In the genomic region with DNA sequence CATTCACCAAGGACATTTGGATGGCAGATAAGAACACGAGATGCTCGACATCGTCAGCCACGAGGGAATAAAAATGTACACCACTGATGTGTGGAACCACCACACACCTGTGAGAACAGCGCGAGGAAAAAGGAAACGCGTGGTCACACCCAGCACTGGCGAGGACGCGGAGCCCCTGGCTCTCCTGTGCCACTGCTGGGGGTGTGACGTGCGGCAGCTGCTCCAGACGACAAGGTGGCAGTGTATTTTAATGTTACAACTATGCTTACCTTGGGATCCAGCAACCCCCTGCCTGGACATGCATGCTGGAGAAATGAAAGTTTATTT, we compare ENCODE assay signal across 16 cellular contexts. TPM values are rescaled to one million over a fixed set of nuclear protein-coding genes. Genes with fewer than 3 reads are reported as not detected.
DNase-seq lines count a peak whose midpoint lies in the region; ATAC-seq and TF ChIP-seq lines count a peak whose summit lies in the region.
"Had no signal": no experiment of that assay in that cellular context is flagged by ENCODE, and none has a peak within 500 bp of the region (broad histone marks: within the 10 kb centered on the region; RNA-seq: fewer than 3 reads in every experiment).

No MANE protein-coding gene starts in this region.

- H3K36me3 ChIP-seq in heart right ventricle (no peaks in the 10 kb centered on the region), RWPE2 (ENCODE audit: low read depth) (no peaks in the 10 kb centered on the region)

- H3K27me3 ChIP-seq in heart right ventricle = peaks cover 0 to 58% (median 50%) of the 10 kb centered on the region in 7 donors
- H3K27me3 ChIP-seq in RWPE2 (ENCODE audit: insufficient read depth, poor library complexity, severe bottlenecking) = peaks cover 90% of the 10 kb centered on the region

- H3K4me3 Mint-ChIP-seq in type B pancreatic cell = no peak overlapping the region
- H3K4me3 Mint-ChIP-seq in stimulated activated naive CD8-positive, alpha-beta T cell treated with anti-CD3 and anti-CD28 coated beads, Interleukin-15, amount 100 ng/mL, for 72 hours = peak overlapping the region in 1 of 2 donors; percentile 12
- H3K4me3 Mint-ChIP-seq: GM23338 had no signal

- H3K27ac Mint-ChIP-seq in type B pancreatic cell = no peak overlapping the region
- no peak overlapping the region for H3K27ac Mint-ChIP-seq in stimulated activated naive CD8-positive, alpha-beta T cell treated with anti-CD3 and anti-CD28 coated beads, Interleukin-15, amount 100 ng/mL, for 72 hours
- H3K27ac Mint-ChIP-seq: GM23338 had no signal

- H3K27ac ChIP-seq in heart right ventricle = no peak overlapping the region
- H3K27ac ChIP-seq in RWPE2 (ENCODE audit: poor library complexity, severe bottlenecking) = no peak overlapping the region
- H3K27ac ChIP-seq: KMS-11, SK-N-MC had no signal

- intact Hi-C loops in cardiac septum (cut with DNase I) = no loop called here
- intact Hi-C loops in heart right ventricle (cut with DNase I) = no loop called here

- TF ChIP-seq CTCF in heart right ventricle (IDR thresholded peaks at IDR 0.05) (no peak), RWPE2 (IDR thresholded peaks at IDR 0.05; ENCODE audit: poor library complexity, severe bottlenecking) (no peak), type B pancreatic cell (conservative IDR thresholded peaks at IDR 0.05) (no peak)

- peak; percentile 63 for DNase-seq in cardiac septum (ENCODE audit: low spot score)
- DNase-seq in heart right ventricle = no peak
- DNase-seq in RWPE2 (ENCODE audit: low spot score) = peak; percentile 60
- DNase-seq in left lobe of liver (ENCODE audit: low spot score) = peak; percentile 19
- peak; percentile 40 for DNase-seq in type B pancreatic cell (ENCODE audit: extremely low spot score, unreplicated experiment)
- DNase-seq in GM19240 (ENCODE audit: insufficient read length, low spot score) = no peak
- DNase-seq in NCI-H187 treated with DMSO at 0.1 percent for 48 hours (lab: John Stamatoyannopoulos, UW) = no peak
- no peak for DNase-seq in stimulated activated naive CD8-positive, alpha-beta T cell treated with anti-CD3 and anti-CD28 coated beads, Interleukin-15, amount 100 ng/mL, for 72 hours
- DNase-seq: MM.1S, NCI-H1105 treated with DMSO at 0.1 percent for 48 hours, NCI-H187, NCI-H526 had no signal

- no peaks in the 10 kb centered on the region for H3K9me3 ChIP-seq in heart right ventricle
- H3K9me3 ChIP-seq in RWPE2 (ENCODE audit: severe bottlenecking) = no peaks in the 10 kb centered on the region
- H3K9me3 ChIP-seq: Caco-2 had no signal

- no peaks in the 10 kb centered on the region for H3K4me1 ChIP-seq in heart right ventricle
- no peaks in the 10 kb centered on the region for H3K4me1 ChIP-seq in RWPE2 (ENCODE audit: insufficient read depth, poor library complexity, severe bottlenecking)
- H3K4me1 ChIP-seq: Caco-2 had no signal

- 62 to 68% methylated on average over 14 of the region's 14 CpGs for WGBS in heart right ventricle, 2 donors

- no peak overlapping the region for H3K4me3 ChIP-seq in heart right ventricle
- H3K4me3 ChIP-seq in RWPE2 (ENCODE audit: severe bottlenecking) = no peak overlapping the region
- H3K4me3 ChIP-seq: GM23338, SK-N-MC had no signal

- no peaks in the 10 kb centered on the region for H3K9me3 Mint-ChIP-seq in type B pancreatic cell
- no peaks in the 10 kb centered on the region for H3K9me3 Mint-ChIP-seq in stimulated activated naive CD8-positive, alpha-beta T cell treated with anti-CD3 and anti-CD28 coated beads, Interleukin-15, amount 100 ng/mL, for 72 hours
- H3K9me3 Mint-ChIP-seq: GM23338 had no signal

- ATAC-seq in heart right ventricle = no peak
- no peak for ATAC-seq in RWPE2 (ENCODE audit: low read depth)
- no peak for ATAC-seq in left lobe of liver
- ATAC-seq in stimulated activated naive CD8-positive, alpha-beta T cell treated with anti-CD3 and anti-CD28 coated beads, Interleukin-15, amount 100 ng/mL, for 72 hours = no peak
- ATAC-seq: GM23338 had no signal

- H3K4me1 Mint-ChIP-seq in type B pancreatic cell (ENCODE audit: unreplicated experiment) = no peaks in the 10 kb centered on the region
- H3K4me1 Mint-ChIP-seq in stimulated activated naive CD8-positive, alpha-beta T cell treated with anti-CD3 and anti-CD28 coated beads, Interleukin-15, amount 100 ng/mL, for 72 hours = peaks cover 10% of the 10 kb centered on the region
- H3K4me1 Mint-ChIP-seq: GM23338 had no signal

- no peaks in the 10 kb centered on the region for H3K36me3 Mint-ChIP-seq in type B pancreatic cell

- H3K27me3 Mint-ChIP-seq in type B pancreatic cell = peaks cover 55% of the 10 kb centered on the region
- peaks cover 93% of the 10 kb centered on the region for H3K27me3 Mint-ChIP-seq in stimulated activated naive CD8-positive, alpha-beta T cell treated with anti-CD3 and anti-CD28 coated beads, Interleukin-15, amount 100 ng/mL, for 72 hours

RNA-seq across cellular contexts. Expression of gene CEP72, which starts 13.6 kb away (rescaled TPM):
- total RNA-seq in cardiac septum (0.86 TPM), heart right ventricle (1 to 10 TPM in 7 of 10 donors, under 1 TPM in 3; 0.66 to 2.0 (median 1.4) TPM), left lobe of liver (4.7 TPM), type B pancreatic cell (ENCODE audit: low replicate concordance) (14.2 and 27.8 TPM in 2 replicates)
- polyA plus RNA-seq in heart right ventricle = 1 to 10 TPM; 1.3 to 2.4 TPM

Comparison
In these comparisons a context has a peak if more than half of its experiments do, and no peak if none do; other contexts are left out.
1. DNase-seq: peak in cardiac septum (single experiment), RWPE2 (single experiment), left lobe of liver (single experiment) and type B pancreatic cell (single experiment); none in heart right ventricle (0 of 2), GM19240 (single experiment), NCI-H187 treated with DMSO at 0.1 percent for 48 hours (single experiment) and stimulated activated naive CD8-positive, alpha-beta T cell treated with anti-CD3 and anti-CD28 coated beads, Interleukin-15, amount 100 ng/mL, for 72 hours (0 of 2).